In genomic region chr3:58667229-58667628, GRCh38 we compare ENCODE assay signal across 14 cellular contexts. TPM values are rescaled to one million over a fixed set of nuclear protein-coding genes. Genes with fewer than 3 reads are reported as not detected.
"Had no signal": no experiment of that assay in that cellular context is flagged by ENCODE, and none has a peak within 500 bp of the region (broad histone marks: within the 10 kb centered on the region; RNA-seq: fewer than 3 reads in every experiment).

No MANE protein-coding gene starts in this region.

- H3K4me3 ChIP-seq: cardiac muscle cell, lung, suprapubic skin had no signal

- H3K4me1 ChIP-seq: suprapubic skin had no signal

- DNase-seq: activated CD4-positive, alpha-beta T cell treated with anti-CD3 and anti-CD28 coated beads for 36 hours; activated CD8-positive, alpha-beta memory T cell treated with anti-CD3 and anti-CD28 coated beads, Interleukin-2, amount 50 U/mL, for 4 hours; activated CD8-positive, alpha-beta T cell treated with anti-CD3 and anti-CD28 coated beads for 36 hours; activated naive CD4-positive, alpha-beta T cell treated with Interleukin-2 at 50 U/mL for 16 hours; effector CD8-positive, alpha-beta T cell; hypothalamus; kidney glomerular epithelial cell; stimulated activated CD4-positive, alpha-beta T cell treated with anti-CD3 and anti-CD28 coated beads, Interleukin-2, amount 100 ng/mL, for 48 hours; stimulated activated naive CD4-positive, alpha-beta T cell treated with Interleukin-2 at 50 U/mL for 16 hours had no signal

- FAIRE-seq: colon had no signal

- H3K9me3 ChIP-seq: suprapubic skin had no signal

- H3K27ac ChIP-seq: cardiac muscle cell, suprapubic skin had no signal

- H3K36me3 ChIP-seq: cardiac muscle cell, suprapubic skin had no signal

- H3K27me3 ChIP-seq: suprapubic skin had no signal

RNA-seq across cellular contexts. Expression of gene FAM3D, which starts 0.7 kb away (rescaled TPM):
- total RNA-seq: activated CD4-positive, alpha-beta T cell treated with anti-CD3 and anti-CD28 coated beads for 36 hours; activated CD8-positive, alpha-beta T cell treated with anti-CD3 and anti-CD28 coated beads for 36 hours; osteoblast had no signal
- polyA plus RNA-seq: cardiac muscle cell had no signal
